Comparison of ENCODE assay signal across 1 cellular context in the genomic region with DNA sequence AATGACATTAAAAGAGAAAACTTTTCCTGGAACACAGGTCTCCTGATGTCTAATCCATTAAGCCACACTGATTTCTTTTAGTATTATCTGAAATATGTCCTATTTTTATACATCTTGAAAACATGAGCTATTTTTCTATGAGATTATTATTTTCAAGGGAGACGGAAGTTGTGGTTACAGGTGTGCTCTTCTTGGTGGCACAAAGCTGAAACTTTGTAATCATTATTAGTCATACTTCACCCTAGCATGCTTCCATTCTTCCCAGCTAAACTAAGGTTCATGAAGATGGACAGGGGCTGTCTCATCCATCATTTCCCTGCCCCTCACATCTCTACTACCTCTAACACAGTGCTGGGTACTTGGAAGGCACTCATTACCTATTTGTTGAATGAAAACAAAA.
TF ChIP-seq lines count a peak whose summit lies in the region.

No MANE protein-coding gene starts in this region.

TF ChIP-seq in GM23338, 12 proteins besides CTCF, POLR2A, EP300 and RAD21:
- TF ChIP-seq, protein P1, sequence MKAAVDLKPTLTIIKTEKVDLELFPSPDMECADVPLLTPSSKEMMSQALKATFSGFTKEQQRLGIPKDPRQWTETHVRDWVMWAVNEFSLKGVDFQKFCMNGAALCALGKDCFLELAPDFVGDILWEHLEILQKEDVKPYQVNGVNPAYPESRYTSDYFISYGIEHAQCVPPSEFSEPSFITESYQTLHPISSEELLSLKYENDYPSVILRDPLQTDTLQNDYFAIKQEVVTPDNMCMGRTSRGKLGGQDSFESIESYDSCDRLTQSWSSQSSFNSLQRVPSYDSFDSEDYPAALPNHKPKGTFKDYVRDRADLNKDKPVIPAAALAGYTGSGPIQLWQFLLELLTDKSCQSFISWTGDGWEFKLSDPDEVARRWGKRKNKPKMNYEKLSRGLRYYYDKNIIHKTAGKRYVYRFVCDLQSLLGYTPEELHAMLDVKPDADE (IDR thresholded peaks at IDR 0.05) = no peak
- TF ChIP-seq EZH2 (IDR thresholded peaks at IDR 0.05; ENCODE audit: low read depth, unreplicated experiment) (no peak), CREB1 (CRISPR knock-in tag; IDR thresholded peaks at IDR 0.05; ENCODE audit: low read depth) (no peak), JUNB (IDR thresholded peaks at IDR 0.05; ENCODE audit: unreplicated experiment) (no peak), POLR2AphosphoS5 (IDR thresholded peaks at IDR 0.05; ENCODE audit: low read depth) (no peak), STAT1 (IDR thresholded peaks at IDR 0.05; ENCODE audit: unreplicated experiment) (no peak), ZNF331 (CRISPR knock-in tag; IDR thresholded peaks at IDR 0.05; ENCODE audit: low read depth) (no peak)
